Comparison of ENCODE assay signal across 23 cellular contexts in the genomic region with DNA sequence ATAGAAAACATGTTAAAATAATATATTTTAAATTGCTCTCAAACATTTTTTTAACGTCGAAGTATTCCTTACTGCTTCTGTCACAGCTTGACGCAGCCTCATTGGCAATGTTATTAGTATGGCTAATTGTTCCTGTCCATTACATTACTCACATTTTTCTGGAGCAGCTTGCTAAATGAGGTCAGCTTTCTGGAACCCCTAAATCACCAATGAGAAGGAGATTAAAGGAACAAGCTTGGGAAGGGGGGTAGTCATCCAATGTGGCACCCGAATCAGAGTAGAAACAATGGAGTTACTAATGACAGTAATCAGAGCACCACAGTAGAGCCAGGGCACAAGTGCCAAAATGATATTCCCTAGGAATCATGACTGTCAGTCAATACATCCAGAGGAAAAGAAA. TPM values are rescaled to one million over a fixed set of nuclear protein-coding genes. Genes with fewer than 3 reads are reported as not detected.
DNase-seq lines count a peak whose midpoint lies in the region; ATAC-seq, FAIRE-seq and TF ChIP-seq lines count a peak whose summit lies in the region.
"Had no signal": no experiment of that assay in that cellular context is flagged by ENCODE, and none has a peak within 500 bp of the region (broad histone marks: within the 10 kb centered on the region; RNA-seq: fewer than 3 reads in every experiment).

No MANE protein-coding gene starts in this region.

- no peak for FAIRE-seq in H54 (lab: Jason Lieb, UNC)
- FAIRE-seq: H1 had no signal

- H3K27me3 Mint-ChIP-seq in type B pancreatic cell: peaks cover 82% of the 10 kb centered on the region

- CTCF ChIA-PET in SK-N-SH (lab: Yijun Ruan, JAX): interaction anchor here (0.8 to 1.5 kb wide), 3 partner anchors 8 to 564 kb away, joined by 3 read pairs; no protein-coding TSS in a partner anchor

- H3K4me3 ChIP-seq in SK-N-SH (ENCODE audit: low read depth in 2 of 2, low read length in 1 of 2): no peak overlapping the region
- no peak overlapping the region for H3K4me3 ChIP-seq in OCI-LY3 (ENCODE audit: low read length)
- H3K4me3 ChIP-seq: SJSA1 had no signal

- TF ChIP-seq EP300 in SK-N-SH (IDR thresholded peaks at IDR 0.05; ENCODE audit: borderline replicate concordance in 1 of 2, low read depth in 1 of 2, low read length in 1 of 2): no peak

- H3K79me2 ChIP-seq in SK-N-SH (ENCODE audit: insufficient read depth) (no peaks in the 10 kb centered on the region), OCI-LY3 (ENCODE audit: low read length) (no peaks in the 10 kb centered on the region)

- no peak overlapping the region for H3K27ac ChIP-seq in SK-N-SH (ENCODE audit: low read depth in 2 of 2, low read length in 1 of 2)
- H3K27ac ChIP-seq in OCI-LY3 (ENCODE audit: low read length): no peak overlapping the region
- H3K27ac ChIP-seq: SJSA1 had no signal

- POLR2A ChIA-PET in SK-N-SH (lab: Yijun Ruan, JAX): no interaction called here

- H3K9me3 ChIP-seq in SK-N-SH (no peaks in the 10 kb centered on the region), OCI-LY3 (ENCODE audit: insufficient read depth, low read length) (no peaks in the 10 kb centered on the region)

- no peak overlapping the region for H3K27ac Mint-ChIP-seq in type B pancreatic cell
- H3K27ac Mint-ChIP-seq: CD4-positive, CD25-positive, alpha-beta regulatory T cell; T-helper 17 cell had no signal

- no peak for TF ChIP-seq POLR2A in H54 (IDR thresholded peaks at IDR 0.05; ENCODE audit: low read depth, low read length)

- TF ChIP-seq CTCF in SK-N-SH (IDR thresholded peaks at IDR 0.05) (no peak), OCI-LY3 (IDR thresholded peaks at IDR 0.05; ENCODE audit: low read depth, low read length) (no peak), type B pancreatic cell (conservative IDR thresholded peaks at IDR 0.05) (no peak)

- no peak for ATAC-seq in SK-N-SH treated with all-trans-retinoic acid at 6 μM for 48 hours
- ATAC-seq in esophagus mucosa: no peak
- ATAC-seq: Panc1, T-helper 17 cell had no signal

- no peak for TF ChIP-seq RAD21 in SK-N-SH (IDR thresholded peaks at IDR 0.05; ENCODE audit: low read length)

- H4K20me1 ChIP-seq in SK-N-SH (ENCODE audit: insufficient read depth) (no peaks in the 10 kb centered on the region), OCI-LY3 (ENCODE audit: insufficient read depth, low read length) (no peaks in the 10 kb centered on the region)

- H3K4me2 ChIP-seq in SK-N-SH (no peak overlapping the region), OCI-LY3 (ENCODE audit: low read length) (peak overlapping the region; percentile 45; the same call in 1 of the 2 replicates)

- WGBS in SK-N-SH (ENCODE audit: low lambda C conversion rate): 70% methylated on average over 4 of the region's 4 CpGs

- H3K27me3 ChIP-seq in SK-N-SH (ENCODE audit: insufficient read depth): no peaks in the 10 kb centered on the region
- H3K27me3 ChIP-seq in OCI-LY3 (ENCODE audit: low read depth, low read length): no peaks in the 10 kb centered on the region

- DNase-seq in SK-N-SH (no peak), NCI-H2171 (lab: John Stamatoyannopoulos, UW) (peak; percentile 46), type B pancreatic cell (ENCODE audit: extremely low spot score, unreplicated experiment) (no peak), NCI-H2029 treated with DMSO at 0.1 percent for 48 hours (lab: John Stamatoyannopoulos, UW) (no peak), H54 (ENCODE audit: insufficient read length, low spot score) (no peak)
- DNase-seq: CD4-positive, CD25-positive, alpha-beta regulatory T cell; COR-L47; DMS153; GF-D8; IMR-90; NCI-H1417; NCI-H2029; NCI-H510A treated with DMSO at 0.1 percent for 48 hours; SW 1271; T-helper 17 cell had no signal

- H3K4me1 Mint-ChIP-seq in type B pancreatic cell (ENCODE audit: unreplicated experiment): peaks cover 4% of the 10 kb centered on the region

- peaks cover 3% of the 10 kb centered on the region for H3F3A ChIP-seq in SK-N-SH (replicated peaks; ENCODE audit: insufficient read depth)

- H2AFZ ChIP-seq in SK-N-SH (ENCODE audit: low read depth) (no peak overlapping the region), OCI-LY3 (ENCODE audit: low read depth, low read length) (no peak overlapping the region)

- H3K4me3 Mint-ChIP-seq in type B pancreatic cell: peak overlapping the region; percentile 44
- H3K4me3 Mint-ChIP-seq: CD4-positive, CD25-positive, alpha-beta regulatory T cell; T-helper 17 cell had no signal

- H3K4me1 ChIP-seq in SK-N-SH (ENCODE audit: control insufficient read depth in 1 of 2, insufficient read depth in 2 of 2, low read depth in 1 of 2, low read length in 1 of 2): peaks cover 0 to 1% of the 10 kb centered on the region in 2 experiments; a peak in 2 of 4 replicates
- peaks cover 42% of the 10 kb centered on the region for H3K4me1 ChIP-seq in OCI-LY3 (ENCODE audit: low read length)

- peaks cover 4% of the 10 kb centered on the region for H3K9me3 Mint-ChIP-seq in type B pancreatic cell

- H3K9me2 ChIP-seq in SK-N-SH: no peaks in the 10 kb centered on the region

- H3K9ac ChIP-seq in SK-N-SH (no peak overlapping the region), OCI-LY3 (ENCODE audit: low read length) (no peak overlapping the region)

- peaks cover 9% of the 10 kb centered on the region for H3K36me3 Mint-ChIP-seq in type B pancreatic cell

- H3K36me3 ChIP-seq in SK-N-SH (replicated peaks in 1 of 2; ENCODE audit: control insufficient read depth in 1 of 2, insufficient read depth in 2 of 2, low read length in 1 of 2) (no peaks in the 10 kb centered on the region), OCI-LY3 (replicated peaks; ENCODE audit: low read depth, low read length) (no peaks in the 10 kb centered on the region)
- H3K36me3 ChIP-seq: SJSA1 had no signal

TF ChIP-seq in SK-N-SH treated with all-trans-retinoic acid at 6 μM for 48 hours, 23 proteins besides CTCF, POLR2A, EP300 and RAD21:
- 0 out of 2 replicates have a peak, but pooled peaks have one; percentile 17 for TF ChIP-seq ISL1 (CRISPR knock-in tag; IDR thresholded peaks at IDR 0.05)
- no peak for TF ChIP-seq ZFP30 (CRISPR knock-in tag; IDR thresholded peaks at IDR 0.05)
- no peak for TF ChIP-seq ZFP3 (CRISPR knock-in tag; IDR thresholded peaks at IDR 0.05)
- no peak for TF ChIP-seq ZNF8 (CRISPR knock-in tag; IDR thresholded peaks at IDR 0.05)
- no peak for TF ChIP-seq TOX (CRISPR knock-in tag; IDR thresholded peaks at IDR 0.05; ENCODE audit: borderline replicate concordance)
- TF ChIP-seq GLIS3 (CRISPR knock-in tag; IDR thresholded peaks at IDR 0.05): no peak

TF ChIP-seq in SK-N-SH, 30 proteins besides CTCF, POLR2A, EP300 and RAD21:
- no peak for TF ChIP-seq GATA2 (CRISPR knock-in tag; IDR thresholded peaks at IDR 0.05)
- no peak for TF ChIP-seq TEAD4 (IDR thresholded peaks at IDR 0.05; ENCODE audit: borderline replicate concordance, insufficient read depth)
- no peak for TF ChIP-seq MEF2A (IDR thresholded peaks at IDR 0.05; ENCODE audit: borderline replicate concordance, low read depth)
- no peak for TF ChIP-seq POLR2AphosphoS5 (IDR thresholded peaks at IDR 0.05; ENCODE audit: low read depth, low read length)
- no peak for TF ChIP-seq EZH2phosphoT487 (IDR thresholded peaks at IDR 0.05; ENCODE audit: borderline replicate concordance, low read depth)
- TF ChIP-seq MXI1 (IDR thresholded peaks at IDR 0.05; ENCODE audit: low read depth, low read length): no peak
- no peak for TF ChIP-seq RFX5 (IDR thresholded peaks at IDR 0.05; ENCODE audit: low read length)
- TF ChIP-seq, protein P1, sequence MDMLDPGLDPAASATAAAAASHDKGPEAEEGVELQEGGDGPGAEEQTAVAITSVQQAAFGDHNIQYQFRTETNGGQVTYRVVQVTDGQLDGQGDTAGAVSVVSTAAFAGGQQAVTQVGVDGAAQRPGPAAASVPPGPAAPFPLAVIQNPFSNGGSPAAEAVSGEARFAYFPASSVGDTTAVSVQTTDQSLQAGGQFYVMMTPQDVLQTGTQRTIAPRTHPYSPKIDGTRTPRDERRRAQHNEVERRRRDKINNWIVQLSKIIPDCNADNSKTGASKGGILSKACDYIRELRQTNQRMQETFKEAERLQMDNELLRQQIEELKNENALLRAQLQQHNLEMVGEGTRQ (IDR thresholded peaks at IDR 0.05; ENCODE audit: borderline replicate concordance, low read depth, low read length): no peak
- TF ChIP-seq FOXJ3 (CRISPR knock-in tag; IDR thresholded peaks at IDR 0.05): no peak
- TF ChIP-seq ZBTB33 (IDR thresholded peaks at IDR 0.05; ENCODE audit: borderline replicate concordance, low read depth): no peak
- no peak for TF ChIP-seq FOXM1 (IDR thresholded peaks at IDR 0.05; ENCODE audit: low read depth)
- TF ChIP-seq YY1 (IDR thresholded peaks at IDR 0.05; ENCODE audit: low read depth): no peak
- no peak for TF ChIP-seq ELF1 (IDR thresholded peaks at IDR 0.05)
TF ChIP-seq in SK-N-SH: peak in this region for 0.

RNA-seq across cellular contexts. Expression of gene NEUROD1, which starts 5.1 kb away (rescaled TPM):
- 0.02 and 0.03 TPM in 2 replicates for polyA plus RNA-seq in SK-N-SH (2012; rRNA removed)
- 0.01 and 0.08 TPM in 2 replicates for polyA plus RNA-seq in SK-N-SH (2012; cell fraction: cytosol; rRNA removed)
- polyA plus RNA-seq in SK-N-SH (2012; cell fraction: nucleus; rRNA removed): 0.02 and 0.06 TPM in 2 replicates
- total RNA-seq in type B pancreatic cell (ENCODE audit: low replicate concordance): 48.5 and 72.2 TPM in 2 replicates
- total RNA-seq in esophagus mucosa: not detected
- total RNA-seq: CD4-positive, CD25-positive, alpha-beta regulatory T cell; H1; IMR-90; MCF 10A; SJSA1; T-helper 17 cell had no signal
- polyA plus RNA-seq: BJ; CD4-positive, CD25-positive, alpha-beta regulatory T cell; IMR-90 had no signal

RNA-seq across cellular contexts. Expression of gene CERKL, which starts 18.3 kb away (rescaled TPM):
- 0.05 and 0.07 TPM in 2 replicates for polyA plus RNA-seq in SK-N-SH (2012; rRNA removed)
- 0.08 and 0.09 TPM in 2 replicates for polyA plus RNA-seq in SK-N-SH (2012; cell fraction: cytosol; rRNA removed)
- polyA plus RNA-seq in SK-N-SH (2012; cell fraction: nucleus; rRNA removed): 0.02 and 0.07 TPM in 2 replicates
- total RNA-seq in type B pancreatic cell (ENCODE audit: low replicate concordance) (2.9 and 4.3 TPM in 2 replicates), esophagus mucosa (not detected)
- total RNA-seq: CD4-positive, CD25-positive, alpha-beta regulatory T cell; H1; T-helper 17 cell had no signal
- polyA plus RNA-seq: IMR-90 had no signal

Comparison
In these comparisons a context has a peak if more than half of its experiments do, and no peak if none do; other contexts are left out.
1. RNA of gene NEUROD1, which starts 5.1 kb away (total RNA-seq): 48.5 to 72.2 TPM in type B pancreatic cell; not detected in esophagus mucosa (single experiment); every median in the first group is over 10 times any median in the second.